In the genomic region with DNA sequence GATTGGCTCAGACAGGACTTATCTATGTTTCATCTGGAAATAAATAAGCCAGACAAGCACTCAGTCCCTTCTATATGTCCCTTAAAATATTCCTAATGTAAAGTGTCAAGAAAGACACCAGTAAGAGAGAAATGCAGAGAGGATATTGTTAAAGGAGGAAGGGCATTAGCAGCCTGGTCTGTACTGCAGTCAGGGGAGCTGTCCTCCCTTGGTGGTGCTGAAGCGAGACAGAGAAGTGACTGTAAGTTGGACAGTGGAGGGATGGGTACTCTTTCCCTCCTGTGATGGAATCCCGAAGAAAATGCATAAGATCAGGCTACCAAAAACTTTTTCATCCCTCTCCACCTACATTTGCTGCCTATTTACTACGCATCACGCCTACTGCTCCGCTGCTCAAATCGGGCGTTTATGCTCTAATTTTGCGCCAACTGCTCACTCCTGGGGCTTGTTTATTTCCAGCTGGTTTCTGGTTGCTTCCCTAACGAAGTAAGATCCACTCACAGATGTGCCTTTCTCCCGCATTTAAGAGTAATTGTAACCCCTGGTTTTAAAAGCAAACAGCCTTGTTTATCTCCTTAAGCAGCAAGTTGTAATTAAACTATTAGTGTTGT, we compare ENCODE assay signal across 8 cellular contexts. TPM values are rescaled to one million over a fixed set of nuclear protein-coding genes. Genes with fewer than 3 reads are reported as not detected.
A peak's percentile ranks its signal among the peaks of the same experiment; 100 is the strongest.
DNase-seq lines count a peak whose midpoint lies in the region; ATAC-seq, FAIRE-seq and TF ChIP-seq lines count a peak whose summit lies in the region.

No MANE protein-coding gene starts in this region.

- peak in 3 of 5 donors; percentile 3 to 5 (median 4) for DNase-seq in CD4-positive, alpha-beta memory T cell
- DNase-seq in HTR-8/SVneo (ENCODE audit: insufficient read length, low spot score), result peak; percentile 53
- DNase-seq in activated CD4-positive, alpha-beta memory T cell treated with anti-CD3 and anti-CD28 coated beads for 36 hours, result peak; percentile 44
- DNase-seq in globus pallidus (ENCODE audit: low spot score), result peak; percentile 7
- DNase-seq in smooth muscle cell (lab: John Stamatoyannopoulos, UW; ENCODE audit: unreplicated experiment), result peak; percentile 15
- DNase-seq in esophagus squamous epithelium (lab: John Stamatoyannopoulos, UW), result no peak

- no peaks in the 10 kb centered on the region for H3F3A ChIP-seq in smooth muscle cell (ENCODE audit: low read depth)

- TF ChIP-seq POLR2A in esophagus squamous epithelium (IDR thresholded peaks at IDR 0.05), result no peak

- 61% methylated on average over 10 of the region's 10 CpGs for WGBS in smooth muscle cell (ENCODE audit: low lambda C conversion rate)
- WGBS in esophagus squamous epithelium, 2 donors, result 34 to 41% methylated on average over 10 of the region's 10 CpGs

- ATAC-seq in HG03571 (IDR thresholded peaks at IDR 0.05; ENCODE audit: unreplicated experiment) (no peak), GM18870 (IDR thresholded peaks at IDR 0.05; ENCODE audit: unreplicated experiment) (no peak)

- TF ChIP-seq CTCF in smooth muscle cell (IDR thresholded peaks at IDR 0.05; ENCODE audit: borderline replicate concordance, insufficient read depth, poor library complexity, severe bottlenecking), result no peak
- TF ChIP-seq CTCF in esophagus squamous epithelium (IDR thresholded peaks at IDR 0.05), result no peak

- no peak overlapping the region for H3K4me2 ChIP-seq in smooth muscle cell

- H3K9ac ChIP-seq in smooth muscle cell (ENCODE audit: low read depth), result no peak overlapping the region

- H3K27me3 ChIP-seq in CD4-positive, alpha-beta memory T cell (ENCODE audit: insufficient read depth, low read length), result no peaks in the 10 kb centered on the region
- H3K27me3 ChIP-seq in smooth muscle cell (ENCODE audit: low read depth) (peaks cover 49% of the 10 kb centered on the region), esophagus squamous epithelium (peaks cover 0 to 57% (median 5%) of the 10 kb centered on the region in 4 donors)

- no peaks in the 10 kb centered on the region for H3K9me3 ChIP-seq in CD4-positive, alpha-beta memory T cell (ENCODE audit: control insufficient read depth in 1 of 2, low read length in 2 of 2)
- H3K9me3 ChIP-seq in smooth muscle cell (replicated peaks; ENCODE audit: low read depth) (no peaks in the 10 kb centered on the region), esophagus squamous epithelium (no peaks in the 10 kb centered on the region)

- H3K79me2 ChIP-seq in smooth muscle cell (ENCODE audit: low read depth), result no peaks in the 10 kb centered on the region

- no peak overlapping the region for H3K4me3 ChIP-seq in CD4-positive, alpha-beta memory T cell (ENCODE audit: low read length in 2 of 2)
- no peak overlapping the region for H3K4me3 ChIP-seq in smooth muscle cell
- no peak overlapping the region for H3K4me3 ChIP-seq in esophagus squamous epithelium

- H3K9me3 Mint-ChIP-seq in CD4-positive, alpha-beta memory T cell, result peaks cover 0 to 24% (median 6%) of the 10 kb centered on the region in 8 donors
- peaks cover 4% of the 10 kb centered on the region for H3K9me3 Mint-ChIP-seq in activated CD4-positive, alpha-beta memory T cell treated with anti-CD3 and anti-CD28 coated beads for 36 hours

- H3K27ac Mint-ChIP-seq in CD4-positive, alpha-beta memory T cell, result no peak overlapping the region
- no peak overlapping the region for H3K27ac Mint-ChIP-seq in activated CD4-positive, alpha-beta memory T cell treated with anti-CD3 and anti-CD28 coated beads for 36 hours

- peaks cover 22 to 29% of the 10 kb centered on the region in 2 donors for H3K27me3 Mint-ChIP-seq in CD4-positive, alpha-beta memory T cell
- H3K27me3 Mint-ChIP-seq in activated CD4-positive, alpha-beta memory T cell treated with anti-CD3 and anti-CD28 coated beads for 36 hours, result peaks cover 34% of the 10 kb centered on the region

- H4K20me1 ChIP-seq in smooth muscle cell (ENCODE audit: low read depth), result no peaks in the 10 kb centered on the region

- H3K4me1 Mint-ChIP-seq in CD4-positive, alpha-beta memory T cell, result peaks cover 0 to 6% (median 0%) of the 10 kb centered on the region in 4 donors
- peaks cover 2% of the 10 kb centered on the region for H3K4me1 Mint-ChIP-seq in activated CD4-positive, alpha-beta memory T cell treated with anti-CD3 and anti-CD28 coated beads for 36 hours (ENCODE audit: low read depth)

- H3K4me3 Mint-ChIP-seq in CD4-positive, alpha-beta memory T cell, result no peak overlapping the region
- H3K4me3 Mint-ChIP-seq in activated CD4-positive, alpha-beta memory T cell treated with anti-CD3 and anti-CD28 coated beads for 36 hours, result no peak overlapping the region

- peak; percentile 77 for FAIRE-seq in HTR-8/SVneo (lab: Jason Lieb, UNC)

- CTCF ChIA-PET in CD4-positive, alpha-beta memory T cell (lab: Charles Lee; ENCODE audit: partially characterized antibody), result no interaction called here
- CTCF ChIA-PET in activated CD4-positive, alpha-beta memory T cell treated with anti-CD3 and anti-CD28 coated beads for 36 hours (lab: Charles Lee), result no interaction called here

- peaks cover 0 to 2% of the 10 kb centered on the region in 2 donors for H3K36me3 Mint-ChIP-seq in CD4-positive, alpha-beta memory T cell
- no peaks in the 10 kb centered on the region for H3K36me3 Mint-ChIP-seq in activated CD4-positive, alpha-beta memory T cell treated with anti-CD3 and anti-CD28 coated beads for 36 hours

- H3K4me1 ChIP-seq in CD4-positive, alpha-beta memory T cell (ENCODE audit: insufficient read depth, low read length), result no peaks in the 10 kb centered on the region
- no peaks in the 10 kb centered on the region for H3K4me1 ChIP-seq in smooth muscle cell (ENCODE audit: low read depth)
- peaks cover 0 to 13% (median 7%) of the 10 kb centered on the region in 3 donors for H3K4me1 ChIP-seq in esophagus squamous epithelium

- intact Hi-C loops in CD4-positive, alpha-beta memory T cell (cut with micrococcal nuclease), result no loop called here
- intact Hi-C loops in activated CD4-positive, alpha-beta memory T cell treated with anti-CD3 and anti-CD28 coated beads for 36 hours (cut with micrococcal nuclease), result no loop called here
- intact Hi-C loops in esophagus squamous epithelium (cut with DNase I), result no loop called here

- H2AFZ ChIP-seq in smooth muscle cell (ENCODE audit: low read depth), result no peak overlapping the region

- POLR2A ChIA-PET in CD4-positive, alpha-beta memory T cell (lab: Charles Lee; ENCODE audit: partially characterized antibody), result no interaction called here
- POLR2A ChIA-PET in activated CD4-positive, alpha-beta memory T cell treated with anti-CD3 and anti-CD28 coated beads for 36 hours (lab: Charles Lee), result no interaction called here

- no peaks in the 10 kb centered on the region for H3K36me3 ChIP-seq in CD4-positive, alpha-beta memory T cell (ENCODE audit: insufficient read depth, low read length)
- no peaks in the 10 kb centered on the region for H3K36me3 ChIP-seq in smooth muscle cell (ENCODE audit: low read depth)
- no peaks in the 10 kb centered on the region for H3K36me3 ChIP-seq in esophagus squamous epithelium

- H3K27ac ChIP-seq in CD4-positive, alpha-beta memory T cell (ENCODE audit: low read depth, low read length), result no peak overlapping the region
- H3K27ac ChIP-seq in smooth muscle cell (ENCODE audit: low read depth) (no peak overlapping the region), esophagus squamous epithelium (no peak overlapping the region)

RNA-seq across cellular contexts. Expression of gene PHACTR1, which starts 35.2 kb away (rescaled TPM):
- total RNA-seq in CD4-positive, alpha-beta memory T cell, result under 1 TPM; 0.44 TPM
- polyA plus RNA-seq in CD4-positive, alpha-beta memory T cell, result under 1 TPM; 0.03 to 0.40 TPM
- total RNA-seq in activated CD4-positive, alpha-beta memory T cell treated with anti-CD3 and anti-CD28 coated beads for 36 hours, result not detected
- 0.09 and 0.94 TPM in 2 replicates for total RNA-seq in smooth muscle cell
- polyA plus RNA-seq in smooth muscle cell, result 0.67 and 3.0 TPM in 2 replicates
- total RNA-seq in esophagus squamous epithelium, result 1 to 10 TPM; 1.5 to 7.2 (median 4.5) TPM
